ENCODE assay signal across 8 cellular contexts in genomic region chr17:8248751-8249607, GRCh38. TPM values are rescaled to one million over a fixed set of nuclear protein-coding genes. Genes with fewer than 3 reads are reported as not detected.
DNase-seq lines count a peak whose midpoint lies in the region; TF ChIP-seq lines count a peak whose summit lies in the region.

Gene PFAS, plus strand, starts transcription at chr17:8249289. Its CDS starts 4,649 bp downstream, at chr17:8253938.

- peak within 1 kb of the TSS; percentile 57 for H2BK120ac ChIP-seq in H9 (ENCODE audit: low read depth, low read length, poor library complexity, severe bottlenecking)

- H3K14ac ChIP-seq in H9 (ENCODE audit: insufficient read depth, low read length): peak within 1 kb of the TSS; percentile 87

- H3K9me2 ChIP-seq in SK-N-SH: no peaks in the 10 kb centered on the region

- peaks cover 8% of the 10 kb centered on the region for H3K23me2 ChIP-seq in H9 (ENCODE audit: insufficient read length, low read depth, low read length, poor library complexity, severe bottlenecking)

- H2BK15ac ChIP-seq in H9 (ENCODE audit: low read depth, low read length): no peak within 1 kb of the TSS

- H4K20me1 ChIP-seq in H9 (ENCODE audit: control insufficient read depth, insufficient read depth, insufficient read length) (no peaks in the 10 kb centered on the region), SK-N-SH (ENCODE audit: insufficient read depth) (no peaks in the 10 kb centered on the region)

- H3K27me3 ChIP-seq in H9 (ENCODE audit: insufficient read depth, low read length) (no peaks in the 10 kb centered on the region), SK-N-SH (ENCODE audit: insufficient read depth) (no peaks in the 10 kb centered on the region)

- H3K36me3 Mint-ChIP-seq in H9 (ENCODE audit: insufficient read depth in 1 of 3, low read depth in 3 of 3): peaks cover 12 to 23% (median 21%) of the 10 kb centered on the region in 3 experiments; a peak in 6 of 7 replicates
- peaks cover 22% of the 10 kb centered on the region for H3K36me3 Mint-ChIP-seq in activated naive CD4-positive, alpha-beta T cell treated with anti-CD3 and anti-CD28 coated beads, Interleukin-2, amount 10 ng/mL, durations not matched to agents 7 days and 5 days

- H3K9me3 Mint-ChIP-seq in H9: no peaks in the 10 kb centered on the region
- H3K9me3 Mint-ChIP-seq in activated naive CD4-positive, alpha-beta T cell treated with anti-CD3 and anti-CD28 coated beads, Interleukin-2, amount 10 ng/mL, durations not matched to agents 7 days and 5 days: no peaks in the 10 kb centered on the region

- peak within 1 kb of the TSS; percentile 75 to 93 for H3K4me3 ChIP-seq in SK-N-SH (ENCODE audit: low read depth in 2 of 2, low read length in 1 of 2)

- POLR2A ChIA-PET in SK-N-SH (lab: Yijun Ruan, JAX): interaction anchor here (0.5 to 1.7 kb wide), 8 partner anchors 25 to 1190 kb away, joined by 3 to 11 read pairs (median 4); partner anchors contain the start of genes AURKB, RANGRF and SLC25A35

- no peak within 1 kb of the TSS for H2BK5ac ChIP-seq in H9 (ENCODE audit: insufficient read length, low read length)

- DNase-seq in ELF-1 (ENCODE audit: low read depth, low spot score) (peak; percentile 96), H9 (peak; percentile 97), NAMALWA (ENCODE audit: low spot score) (peak; percentile 93), SK-N-SH (peak; percentile 93), germinal center (ENCODE audit: low spot score) (peak; percentile 94), non-pigmented ciliary epithelial cell (ENCODE audit: low read depth) (peak; percentile 49)
- peak; percentile 97 for DNase-seq in activated naive CD4-positive, alpha-beta T cell treated with anti-CD3 and anti-CD28 coated beads, Interleukin-2, amount 10 ng/mL, durations not matched to agents 7 days and 5 days

- H3K27ac ChIP-seq in H9 (ENCODE audit: insufficient read length, low read depth, low read length) (peak within 1 kb of the TSS; percentile 83), SK-N-SH (ENCODE audit: low read depth in 2 of 2, low read length in 1 of 2) (peak within 1 kb of the TSS; percentile 81 to 92)

- H3K4me3 Mint-ChIP-seq in H9: peak within 1 kb of the TSS; percentile 95
- peak within 1 kb of the TSS; percentile 88 for H3K4me3 Mint-ChIP-seq in activated naive CD4-positive, alpha-beta T cell treated with anti-CD3 and anti-CD28 coated beads, Interleukin-2, amount 10 ng/mL, durations not matched to agents 7 days and 5 days

- H3K23ac ChIP-seq in H9 (ENCODE audit: insufficient read length, low read depth, low read length): no peak within 1 kb of the TSS

- TF ChIP-seq EP300 in SK-N-SH (IDR thresholded peaks at IDR 0.05; ENCODE audit: borderline replicate concordance in 1 of 2, low read depth in 1 of 2, low read length in 1 of 2): no peak; a peak in 1 of 4 replicates

- H4K5ac ChIP-seq in H9 (ENCODE audit: insufficient read length, low read depth, low read length): peak within 1 kb of the TSS; percentile 45

- H3K79me2 ChIP-seq in H9 (ENCODE audit: insufficient read depth, low read length) (peaks cover 28% of the 10 kb centered on the region; the same call in 1 of the 2 replicates), SK-N-SH (ENCODE audit: insufficient read depth) (peaks cover 67% of the 10 kb centered on the region)

- H4K8ac ChIP-seq in H9 (replicated peaks; ENCODE audit: insufficient read length, low read depth, low read length): no peak within 1 kb of the TSS

- CTCF ChIA-PET in SK-N-SH (lab: Yijun Ruan, JAX): interaction anchor here (1.0 to 3.9 kb wide), 4 partner anchors 11 to 135 kb away, joined by 3 to 18 read pairs (median 6); no protein-coding TSS in a partner anchor
- CTCF ChIA-PET in activated naive CD4-positive, alpha-beta T cell treated with anti-CD3 and anti-CD28 coated beads, Interleukin-2, amount 10 ng/mL, durations not matched to agents 7 days and 5 days (lab: Charles Lee): interaction anchor here (0.9 to 5.0 kb wide), 6 partner anchors 26 to 129 kb away, joined by 3 to 38 read pairs (median 3); no protein-coding TSS in a partner anchor

- H3K18ac ChIP-seq in H9 (ENCODE audit: insufficient read length, low read depth, low read length): peak within 1 kb of the TSS; percentile 85

- peak within 1 kb of the TSS; percentile 99 for H3K27ac Mint-ChIP-seq in H9
- peak within 1 kb of the TSS; percentile 100 for H3K27ac Mint-ChIP-seq in activated naive CD4-positive, alpha-beta T cell treated with anti-CD3 and anti-CD28 coated beads, Interleukin-2, amount 10 ng/mL, durations not matched to agents 7 days and 5 days

- H3K27me3 Mint-ChIP-seq in H9 (ENCODE audit: low read depth): peaks cover 2% of the 10 kb centered on the region; the same call in 1 of the 2 replicates
- H3K27me3 Mint-ChIP-seq in activated naive CD4-positive, alpha-beta T cell treated with anti-CD3 and anti-CD28 coated beads, Interleukin-2, amount 10 ng/mL, durations not matched to agents 7 days and 5 days: no peaks in the 10 kb centered on the region

- H3K36me3 ChIP-seq in SK-N-SH (replicated peaks in 1 of 2; ENCODE audit: control insufficient read depth in 1 of 2, insufficient read depth in 2 of 2, low read length in 1 of 2): peaks cover 0 to 6% of the 10 kb centered on the region in 2 experiments

- H2BK12ac ChIP-seq in H9 (ENCODE audit: insufficient read length, low read depth, low read length): no peak within 1 kb of the TSS

- WGBS in H9 (ENCODE audit: extremely low coverage, insufficient read length, low lambda C conversion rate): no CpG with 5 or more reads among the region's 58 CpGs
- WGBS in SK-N-SH (ENCODE audit: low lambda C conversion rate): under 1% methylated on average over 39 of the region's 58 CpGs

- H3K4me1 ChIP-seq in H9 (ENCODE audit: insufficient read depth, low read length) (peaks cover 2% of the 10 kb centered on the region; the same call in 1 of the 2 replicates), SK-N-SH (ENCODE audit: control insufficient read depth in 1 of 2, insufficient read depth in 2 of 2, low read depth in 1 of 2, low read length in 1 of 2) (peaks cover 3 to 5% of the 10 kb centered on the region in 2 experiments; a peak in 3 of 4 replicates)

- H3K56ac ChIP-seq in H9 (ENCODE audit: insufficient read length, low read depth, low read length): no peak within 1 kb of the TSS

- peaks cover 7% of the 10 kb centered on the region for H3K79me1 ChIP-seq in H9 (ENCODE audit: insufficient read depth, low read depth, low read length, poor library complexity, severe bottlenecking)

- H3K4me2 ChIP-seq in H9 (ENCODE audit: insufficient read depth, insufficient read length, low read length) (peak within 1 kb of the TSS; percentile 91), SK-N-SH (peak within 1 kb of the TSS; percentile 90)

- no peak within 1 kb of the TSS for H2BK20ac ChIP-seq in H9 (ENCODE audit: low read depth, low read length, poor library complexity, severe bottlenecking)

- no peak for TF ChIP-seq RAD21 in SK-N-SH (IDR thresholded peaks at IDR 0.05; ENCODE audit: low read length)

- peaks cover 12% of the 10 kb centered on the region in 2 experiments for H3K4me1 Mint-ChIP-seq in H9
- peaks cover 48% of the 10 kb centered on the region for H3K4me1 Mint-ChIP-seq in activated naive CD4-positive, alpha-beta T cell treated with anti-CD3 and anti-CD28 coated beads, Interleukin-2, amount 10 ng/mL, durations not matched to agents 7 days and 5 days

- H4K91ac ChIP-seq in H9 (ENCODE audit: insufficient read length, low read depth, low read length): no peak within 1 kb of the TSS

- H2AFZ ChIP-seq in H9 (ENCODE audit: low read length): no peak within 1 kb of the TSS
- peak within 1 kb of the TSS; percentile 95 for H2AFZ ChIP-seq in SK-N-SH (ENCODE audit: low read depth)

- peaks cover 26% of the 10 kb centered on the region for H3F3A ChIP-seq in SK-N-SH (replicated peaks; ENCODE audit: insufficient read depth)

- peak within 1 kb of the TSS; percentile 9; the same call in 1 of the 2 replicates for H3K4ac ChIP-seq in H9 (ENCODE audit: low read depth, low read length)

- no peak within 1 kb of the TSS for H2AK5ac ChIP-seq in H9 (ENCODE audit: insufficient read length, low read length)

- no peak for TF ChIP-seq CTCF in H9 (conservative IDR thresholded peaks at IDR 0.05)
- no peak for TF ChIP-seq CTCF in SK-N-SH (IDR thresholded peaks at IDR 0.05)
- TF ChIP-seq CTCF in subcutaneous adipose tissue (IDR thresholded peaks at IDR 0.05; ENCODE audit: low read depth): no peak

- H3T11ph ChIP-seq in H9 (ENCODE audit: low read length): peak within 1 kb of the TSS; percentile 68

- peak within 1 kb of the TSS; percentile 79 for H3K9ac ChIP-seq in H9 (ENCODE audit: extremely low read depth, insufficient read length, low read length)
- H3K9ac ChIP-seq in SK-N-SH: peak within 1 kb of the TSS; percentile 85

- H3K9me3 ChIP-seq in H9 (ENCODE audit: control insufficient read depth, low read depth, low read length): no peaks in the 10 kb centered on the region
- H3K9me3 ChIP-seq in SK-N-SH: no peaks in the 10 kb centered on the region

TF ChIP-seq in SK-N-SH, 30 proteins besides CTCF, POLR2A, EP300 and RAD21 (continues in another document):
- peak; percentile 18; the same call in 1 of the 2 replicates for TF ChIP-seq TCF12 (IDR thresholded peaks at IDR 0.05)
- no peak for TF ChIP-seq TEAD4 (IDR thresholded peaks at IDR 0.05; ENCODE audit: borderline replicate concordance, insufficient read depth)
- peak; percentile 65 for TF ChIP-seq YY1 (IDR thresholded peaks at IDR 0.05; ENCODE audit: low read depth)
- TF ChIP-seq TAF1 (IDR thresholded peaks at IDR 0.05; ENCODE audit: borderline replicate concordance, low read depth, low read length): peak; percentile 42; the same call in 1 of the 2 replicates
- TF ChIP-seq FOSL2 (IDR thresholded peaks at IDR 0.05; ENCODE audit: borderline replicate concordance, low read depth): no peak
- TF ChIP-seq EZH2phosphoT487 (IDR thresholded peaks at IDR 0.05; ENCODE audit: borderline replicate concordance, low read depth): no peak
- peak; percentile 99 for TF ChIP-seq SIN3A (IDR thresholded peaks at IDR 0.05; ENCODE audit: borderline replicate concordance, low read depth, low read length)
- no peak for TF ChIP-seq RFX5 (IDR thresholded peaks at IDR 0.05; ENCODE audit: low read length)
- no peak for TF ChIP-seq JUND (IDR thresholded peaks at IDR 0.05)
- TF ChIP-seq MXI1 (IDR thresholded peaks at IDR 0.05; ENCODE audit: low read depth, low read length): peak; percentile 100
- peak; percentile 84 for TF ChIP-seq CHD2 (IDR thresholded peaks at IDR 0.05; ENCODE audit: low read length, partially characterized antibody)

RNA-seq across cellular contexts. Expression of gene PFAS, which starts in this region (rescaled TPM):
- total RNA-seq in H9 (2021) (224 and 228 TPM in 2 replicates), subcutaneous adipose tissue (10 to 100 TPM in 3 of 4 donors, 1 to 10 TPM in 1; 7.5 to 20.9 (median 12.0) TPM)
- polyA plus RNA-seq in SK-N-SH (2012; rRNA removed): 22.4 and 24.0 TPM in 2 replicates
- polyA plus RNA-seq in SK-N-SH (2012; cell fraction: cytosol; rRNA removed): 7.1 and 9.5 TPM in 2 replicates
- polyA plus RNA-seq in SK-N-SH (2012; cell fraction: nucleus; rRNA removed): 91.9 and 99.7 TPM in 2 replicates

Comparison
In these comparisons a context has a peak if more than half of its experiments do, and no peak if none do; other contexts are left out.
1. Peak in every context shown above with its lines: DNase-seq, H3K4me3 ChIP-seq and H3K27ac ChIP-seq.
2. RNA of gene PFAS (total RNA-seq): 224 to 228 TPM in H9; 7.5 to 20.9 TPM in subcutaneous adipose tissue; every median in the first group is over 10 times any median in the second.